Comparison of ENCODE assay signal across 7 cellular contexts in genomic region chr1:242731446-242731845, GRCh38.
"Had no signal": no experiment of that assay in that cellular context is flagged by ENCODE, and none has a peak within 500 bp of the region (broad histone marks: within the 10 kb centered on the region; RNA-seq: fewer than 3 reads in every experiment).

No MANE protein-coding gene starts in this region.

- H3K9ac ChIP-seq: GM23248 had no signal

- H3K4me3 ChIP-seq: GM23248, HAP-1 had no signal

- H3K27ac ChIP-seq: GM23248 had no signal

- ATAC-seq: HCT116 had no signal

- H3K4me1 ChIP-seq: HAP-1 had no signal

- DNase-seq: GM23248, GOT3, H7, HFFc6, IMR-90 had no signal

- H3K9me3 ChIP-seq: HAP-1 had no signal

- H2AFZ ChIP-seq: GM23248 had no signal

- H3K36me3 ChIP-seq: HAP-1 had no signal
